8 cellular contexts compared by ENCODE assay signal in genomic region chr9:96854073-96854876, GRCh38.
A peak's percentile ranks its signal among the peaks of the same experiment; 100 is the strongest.
DNase-seq lines count a peak whose midpoint lies in the region; ATAC-seq, FAIRE-seq and TF ChIP-seq lines count a peak whose summit lies in the region.

ZNF782 (minus strand) TSS chr9:96854514; CDS start chr9:96851961, 2,553 bp downstream.

- DNase-seq in EL (peak; percentile 97), H54 (ENCODE audit: insufficient read length, low spot score) (peak; percentile 91), RWPE2 (ENCODE audit: low spot score) (peak; percentile 91), fibroblast of the conjunctiva (ENCODE audit: low read depth) (peak; percentile 90)
- peak; percentile 74 for DNase-seq in activated effector memory CD4-positive, alpha-beta T cell treated with Interleukin-2 at 50 U/mL for 16 hours
- DNase-seq in stimulated activated naive CD8-positive, alpha-beta T cell treated with anti-CD3 and anti-CD28 coated beads, Interleukin-15, Interleukin-2, amounts not matched to agents 100 U/mL and 50 U/mL, for 24 hours: peak; percentile 86

- H3K27ac ChIP-seq in RWPE2 (ENCODE audit: poor library complexity, severe bottlenecking): peak within 1 kb of the TSS; percentile 27

- H4K20me1 ChIP-seq in Loucy (ENCODE audit: insufficient read depth, low read length, poor library complexity, severe bottlenecking): peaks cover 10% of the 10 kb centered on the region

- H3K4me2 ChIP-seq in Loucy (ENCODE audit: low read depth, low read length, poor library complexity, severe bottlenecking): peak within 1 kb of the TSS; percentile 97

- TF ChIP-seq CTCF in Loucy (conservative IDR thresholded peaks at IDR 0.05; ENCODE audit: low read length): no peak
- TF ChIP-seq CTCF in RWPE2 (IDR thresholded peaks at IDR 0.05; ENCODE audit: poor library complexity, severe bottlenecking): no peak
- no peak for TF ChIP-seq CTCF in nephron (IDR thresholded peaks at IDR 0.05; ENCODE audit: unreplicated experiment in 3 of 3)

- H3K4me3 ChIP-seq in Loucy (ENCODE audit: low read length, poor library complexity, severe bottlenecking): peak within 1 kb of the TSS; percentile 78
- H3K4me3 ChIP-seq in RWPE2 (ENCODE audit: severe bottlenecking): peak within 1 kb of the TSS; percentile 83

- H3K4me1 ChIP-seq in Loucy (ENCODE audit: insufficient read depth, low read length, poor library complexity, severe bottlenecking): peaks cover 39% of the 10 kb centered on the region
- peaks cover 33% of the 10 kb centered on the region for H3K4me1 ChIP-seq in RWPE2 (ENCODE audit: insufficient read depth, poor library complexity, severe bottlenecking)

- H3F3A ChIP-seq in Loucy (ENCODE audit: low read depth): 0 out of 2 replicates have a peak, but pooled peaks cover 4% of the 10 kb centered on the region

- peaks cover 21% of the 10 kb centered on the region for H3K79me2 ChIP-seq in Loucy (ENCODE audit: insufficient read depth, low read length)

- H3K9me3 Mint-ChIP-seq in nephron: peaks cover 8% of the 10 kb centered on the region

- no peaks in the 10 kb centered on the region for H3K9me3 ChIP-seq in Loucy (ENCODE audit: insufficient read depth, low read depth, low read length)
- no peaks in the 10 kb centered on the region for H3K9me3 ChIP-seq in RWPE2 (ENCODE audit: severe bottlenecking)

- peak; percentile 96 for FAIRE-seq in H54 (lab: Jason Lieb, UNC)

- H3K27me3 Mint-ChIP-seq in nephron (ENCODE audit: low read depth): no peaks in the 10 kb centered on the region

- H3K36me3 ChIP-seq in Loucy (ENCODE audit: insufficient read depth, low read length): no peaks in the 10 kb centered on the region
- H3K36me3 ChIP-seq in RWPE2 (ENCODE audit: low read depth): peaks cover 7% of the 10 kb centered on the region; the same call in 1 of the 2 replicates

- H2AFZ ChIP-seq in Loucy (ENCODE audit: low read length): peak within 1 kb of the TSS; percentile 85

- peak within 1 kb of the TSS; percentile 99 for H3K4me3 Mint-ChIP-seq in nephron

- no peaks in the 10 kb centered on the region for H3K9me2 ChIP-seq in Loucy (replicated peaks; ENCODE audit: low read depth, low read length)

- H3K9ac ChIP-seq in Loucy (ENCODE audit: low read depth, low read length, poor library complexity, severe bottlenecking): peak within 1 kb of the TSS; percentile 82

- peak; percentile 81 for ATAC-seq in RWPE2 (ENCODE audit: low read depth)
- ATAC-seq in stimulated activated naive CD8-positive, alpha-beta T cell treated with anti-CD3 and anti-CD28 coated beads, Interleukin-15, Interleukin-2, amounts not matched to agents 100 U/mL and 50 U/mL, for 24 hours: peak; percentile 93

- H3K36me3 Mint-ChIP-seq in nephron (ENCODE audit: low read depth): peaks cover 24% of the 10 kb centered on the region

- H3K4me1 Mint-ChIP-seq in nephron: peaks cover 22% of the 10 kb centered on the region

- peak within 1 kb of the TSS; percentile 83 to 93 (median 92) for H3K27ac Mint-ChIP-seq in nephron

- TF ChIP-seq POLR2A in H54 (IDR thresholded peaks at IDR 0.05; ENCODE audit: low read depth, low read length): peak; percentile 75

- no peaks in the 10 kb centered on the region for H3K27me3 ChIP-seq in Loucy (ENCODE audit: insufficient read depth, low read length, poor library complexity, severe bottlenecking)
- H3K27me3 ChIP-seq in RWPE2 (ENCODE audit: insufficient read depth, poor library complexity, severe bottlenecking): no peaks in the 10 kb centered on the region

Comparison
In these comparisons a context has a peak if more than half of its experiments do, and no peak if none do; other contexts are left out.
1. Peak in every context shown above with its lines: DNase-seq, ATAC-seq, H3K4me3 ChIP-seq and H3K27ac ChIP-seq.